21 cellular contexts compared by ENCODE assay signal in genomic region chr19:30215248-30215647, GRCh38.
DNase-seq lines count a peak whose midpoint lies in the region; ATAC-seq, FAIRE-seq and TF ChIP-seq lines count a peak whose summit lies in the region.
"Had no signal": no experiment of that assay in that cellular context is flagged by ENCODE, and none has a peak within 500 bp of the region (broad histone marks: within the 10 kb centered on the region; RNA-seq: fewer than 3 reads in every experiment).

No MANE protein-coding gene starts in this region.

- H3K36me3 Mint-ChIP-seq in activated T-cell treated with anti-CD3 and anti-CD28 coated beads, Interleukin-2, amount 50 U/mL, for 72 hours (ENCODE audit: insufficient read depth in 2 of 2), result peaks cover 0 to 2% of the 10 kb centered on the region in 2 donors
- H3K36me3 Mint-ChIP-seq in activated T-cell treated with anti-CD3 and anti-CD28 coated beads, Interleukin-2, amount 50 U/mL, for 4 hours (ENCODE audit: insufficient read depth), result no peaks in the 10 kb centered on the region
- no peaks in the 10 kb centered on the region for H3K36me3 Mint-ChIP-seq in activated T-helper 17 cell treated with anti-CD3 and anti-CD28 coated beads, Interleukin-2, amount 50 U/mL, for 72 hours (ENCODE audit: low read depth)
- H3K36me3 Mint-ChIP-seq: CD4-positive, CD25-positive, alpha-beta regulatory T cell; CD8-positive, alpha-beta memory T cell had no signal

- TF ChIP-seq POLR2A in K562 (conservative IDR thresholded peaks at IDR 0.05), result no peak

- no peaks in the 10 kb centered on the region for H3K4me1 ChIP-seq in BLaER1
- H3K4me1 ChIP-seq in Karpas-422 (ENCODE audit: low read length), result peaks cover 65% of the 10 kb centered on the region
- no peaks in the 10 kb centered on the region for H3K4me1 ChIP-seq in K562 (replicated peaks in 1 of 2; ENCODE audit: control insufficient read depth in 2 of 2, insufficient read depth in 2 of 2, low read length in 2 of 2)

- H2AFZ ChIP-seq in Karpas-422 (ENCODE audit: low read length) (peak overlapping the region; percentile 76), K562 (ENCODE audit: low read depth, low read length) (no peak overlapping the region)

- no peak for TF ChIP-seq EP300 in K562 (IDR thresholded peaks at IDR 0.05; ENCODE audit: low read length)

- H3K27me3 ChIP-seq in BLaER1, result no peaks in the 10 kb centered on the region
- H3K27me3 ChIP-seq in Karpas-422 (ENCODE audit: low read length), result no peaks in the 10 kb centered on the region
- H3K27me3 ChIP-seq in K562 (ENCODE audit: control insufficient read depth in 2 of 2, insufficient read depth in 2 of 2, low read length in 2 of 2), result peaks cover 0 to 24% of the 10 kb centered on the region in 2 experiments; a peak in 4 of 5 replicates

- intact Hi-C loops in K562 (cut with micrococcal nuclease), result no loop called here

- H3K9me2 ChIP-seq in Karpas-422 (replicated peaks; ENCODE audit: insufficient read depth, low read length), result no peaks in the 10 kb centered on the region

- H4K20me1 ChIP-seq in BLaER1, result no peaks in the 10 kb centered on the region
- H4K20me1 ChIP-seq in Karpas-422 (ENCODE audit: insufficient read depth, low read depth, low read length), result no peaks in the 10 kb centered on the region
- no peaks in the 10 kb centered on the region for H4K20me1 ChIP-seq in K562 (replicated peaks; ENCODE audit: control insufficient read depth, insufficient read depth, low read length)

- H3K9me3 ChIP-seq in BLaER1 (no peaks in the 10 kb centered on the region), Karpas-422 (ENCODE audit: low read length) (no peaks in the 10 kb centered on the region), K562 (replicated peaks; ENCODE audit: control insufficient read depth, insufficient read depth, low read depth, low read length) (no peaks in the 10 kb centered on the region)

- POLR2A ChIA-PET in K562 (lab: Yijun Ruan, JAX), result no interaction called here

- no peak for TF ChIP-seq RAD21 in K562 (CRISPR knock-in tag; conservative IDR thresholded peaks at IDR 0.05 in 1 of 2, IDR thresholded peaks at IDR 0.05 in 1 of 2)

- WGBS in K562 (ENCODE audit: insufficient coverage, low coverage, missing lambda C conversion rate), result 2% methylated on average over 3 of the region's 3 CpGs

- peak overlapping the region; percentile 15 to 22 for H3K4me3 Mint-ChIP-seq in activated T-cell treated with anti-CD3 and anti-CD28 coated beads, Interleukin-2, amount 50 U/mL, for 72 hours
- H3K4me3 Mint-ChIP-seq in activated T-cell treated with anti-CD3 and anti-CD28 coated beads, Interleukin-2, amount 50 U/mL, for 4 hours, result no peak overlapping the region
- no peak overlapping the region for H3K4me3 Mint-ChIP-seq in activated T-helper 17 cell treated with anti-CD3 and anti-CD28 coated beads, Interleukin-2, amount 50 U/mL, for 72 hours
- H3K4me3 Mint-ChIP-seq: GM23338 had no signal

- no TSS peak for BruUV-seq in K562 (replicated peaks; lab: Mats Ljungman, UMichigan)

- H3K9ac ChIP-seq in BLaER1 (no peak overlapping the region), Karpas-422 (ENCODE audit: low read length) (peak overlapping the region; percentile 42), K562 (ENCODE audit: insufficient read depth in 1 of 2, low read depth in 2 of 2, low read length in 2 of 2) (no peak overlapping the region)

- H3K27ac ChIP-seq in BLaER1 (no peak overlapping the region), Karpas-422 (ENCODE audit: low read length) (peak overlapping the region; percentile 13; the same call in 1 of the 2 replicates), K562 (ENCODE audit: extremely low read depth, low read depth, low read length) (no peak overlapping the region)

- no peaks in the 10 kb centered on the region for H3K9me3 Mint-ChIP-seq in activated T-cell treated with anti-CD3 and anti-CD28 coated beads, Interleukin-2, amount 50 U/mL, for 72 hours
- H3K9me3 Mint-ChIP-seq in activated T-cell treated with anti-CD3 and anti-CD28 coated beads, Interleukin-2, amount 50 U/mL, for 4 hours, result no peaks in the 10 kb centered on the region
- H3K9me3 Mint-ChIP-seq in activated T-helper 17 cell treated with anti-CD3 and anti-CD28 coated beads, Interleukin-2, amount 50 U/mL, for 72 hours, result no peaks in the 10 kb centered on the region
- H3K9me3 Mint-ChIP-seq: CD4-positive, CD25-positive, alpha-beta regulatory T cell; GM23338 had no signal

- H3K36me3 ChIP-seq in BLaER1 (no peaks in the 10 kb centered on the region), Karpas-422 (ENCODE audit: insufficient read depth, low read length) (no peaks in the 10 kb centered on the region), K562 (ENCODE audit: control insufficient read depth, insufficient read depth, low read length) (no peaks in the 10 kb centered on the region)

- H3K79me2 ChIP-seq in Karpas-422 (ENCODE audit: low read length) (no peaks in the 10 kb centered on the region), K562 (ENCODE audit: control insufficient read depth, insufficient read depth, low read length) (no peaks in the 10 kb centered on the region)

- CTCF ChIA-PET in K562 (lab: Yijun Ruan, JAX; ENCODE audit: low intra/inter-chr PET ratio), result no interaction called here

- H3K27me3 Mint-ChIP-seq in activated T-cell treated with anti-CD3 and anti-CD28 coated beads, Interleukin-2, amount 50 U/mL, for 72 hours (ENCODE audit: low read depth), result peaks cover 10% of the 10 kb centered on the region
- peaks cover 24% of the 10 kb centered on the region for H3K27me3 Mint-ChIP-seq in activated T-cell treated with anti-CD3 and anti-CD28 coated beads, Interleukin-2, amount 50 U/mL, for 4 hours (ENCODE audit: low read depth)
- H3K27me3 Mint-ChIP-seq in activated T-helper 17 cell treated with anti-CD3 and anti-CD28 coated beads, Interleukin-2, amount 50 U/mL, for 72 hours, result peaks cover 23% of the 10 kb centered on the region

- no peak overlapping the region for H3K27ac Mint-ChIP-seq in activated T-cell treated with anti-CD3 and anti-CD28 coated beads, Interleukin-2, amount 50 U/mL, for 72 hours
- H3K27ac Mint-ChIP-seq in activated T-helper 17 cell treated with anti-CD3 and anti-CD28 coated beads, Interleukin-2, amount 50 U/mL, for 72 hours, result no peak overlapping the region
- H3K27ac Mint-ChIP-seq: CD4-positive, CD25-positive, alpha-beta regulatory T cell; CD8-positive, alpha-beta memory T cell; GM23338 had no signal

- H3K4me1 Mint-ChIP-seq in activated T-cell treated with anti-CD3 and anti-CD28 coated beads, Interleukin-2, amount 50 U/mL, for 72 hours (ENCODE audit: low read depth), result peaks cover 16% of the 10 kb centered on the region
- H3K4me1 Mint-ChIP-seq in activated T-cell treated with anti-CD3 and anti-CD28 coated beads, Interleukin-2, amount 50 U/mL, for 4 hours (ENCODE audit: low read depth), result peaks cover 5% of the 10 kb centered on the region
- no peaks in the 10 kb centered on the region for H3K4me1 Mint-ChIP-seq in activated T-helper 17 cell treated with anti-CD3 and anti-CD28 coated beads, Interleukin-2, amount 50 U/mL, for 72 hours

- TF ChIP-seq CTCF in K562 (IDR thresholded peaks at IDR 0.05 in 2 of 3, conservative IDR thresholded peaks at IDR 0.05 in 1 of 3; ENCODE audit: insufficient read depth in 2 of 3, low read depth in 1 of 3, low read length in 3 of 3), result no peak

- no peak overlapping the region for H3K4me3 ChIP-seq in BLaER1
- H3K4me3 ChIP-seq in Karpas-422 (ENCODE audit: low read length), result peak overlapping the region; percentile 29; the same call in 1 of the 2 replicates
- no peak overlapping the region for H3K4me3 ChIP-seq in K562
- H3K4me3 ChIP-seq: GM23338 had no signal

- no peaks in the 10 kb centered on the region for H3K9me1 ChIP-seq in K562 (ENCODE audit: control insufficient read depth, insufficient read depth, low read length)

- in situ Hi-C loops in K562 (cut with MboI), result no loop called here

- H3K4me2 ChIP-seq in BLaER1, result 0 out of 2 replicates have a peak overlapping the region, but pooled peaks have one; percentile 15
- H3K4me2 ChIP-seq in Karpas-422 (ENCODE audit: low read depth, low read length, poor library complexity, severe bottlenecking), result peak overlapping the region; percentile 57
- H3K4me2 ChIP-seq in K562 (ENCODE audit: insufficient read depth, low read length), result no peak overlapping the region
- H3K4me2 ChIP-seq: GM23338 had no signal

- ATAC-seq in activated T-cell treated with anti-CD3 and anti-CD28 coated beads, Interleukin-2, amount 50 U/mL, for 72 hours (replicated peaks in 1 of 2), result no peak
- no peak for ATAC-seq in activated T-cell treated with anti-CD3 and anti-CD28 coated beads, Interleukin-2, amount 50 U/mL, for 4 hours
- ATAC-seq in K562, result no peak
- ATAC-seq in activated T-helper 17 cell treated with anti-CD3 and anti-CD28 coated beads, Interleukin-2, amount 50 U/mL, for 72 hours (replicated peaks), result no peak
- ATAC-seq: HCT116 had no signal

- DNase-seq in activated T-cell treated with anti-CD3 and anti-CD28 coated beads, Interleukin-2, amount 50 U/mL, for 72 hours, result no peak
- DNase-seq in activated T-cell treated with anti-CD3 and anti-CD28 coated beads, Interleukin-2, amount 50 U/mL, for 4 hours, result no peak
- no peak for DNase-seq in Karpas-422
- no peak for DNase-seq in K562 (ENCODE audit: extremely low read depth in 1 of 4, low spot score in 3 of 4)
- DNase-seq in DMS 273 (lab: John Stamatoyannopoulos, UW; ENCODE audit: unreplicated experiment), result no peak
- DNase-seq in iPS-NIHi11 (ENCODE audit: low spot score), result no peak
- DNase-seq: C1 segment of cervical spinal cord; CD4-positive, CD25-positive, alpha-beta regulatory T cell; CD8-positive, alpha-beta memory T cell; COR-L47; DMS79; H7; IMR-90 had no signal

- no peak for FAIRE-seq in K562 (lab: Jason Lieb, UNC)
- FAIRE-seq: A204.1, GM12892, GM18507, HTR-8/SVneo had no signal

TF ChIP-seq in K562, 482 proteins besides CTCF, POLR2A, EP300 and RAD21:
- peak; percentile 73 for TF ChIP-seq ZFP36 (IDR thresholded peaks at IDR 0.05; ENCODE audit: low read depth, low read length, partially characterized antibody)
- peak; percentile 95 for TF ChIP-seq RBM25 (IDR thresholded peaks at IDR 0.05; ENCODE audit: low read depth, low read length, severe bottlenecking)
- no peak for TF ChIP-seq ZNF695 (CRISPR knock-in tag; IDR thresholded peaks at IDR 0.05)
- no peak for TF ChIP-seq ZNF655 (CRISPR knock-in tag; IDR thresholded peaks at IDR 0.05)
- TF ChIP-seq BCOR (IDR thresholded peaks at IDR 0.05), result 0 out of 2 replicates have a peak, but pooled peaks have one; percentile 22

Comparison
In these comparisons a context has a peak if more than half of its experiments do, and no peak if none do; other contexts are left out.
1. H3K4me3 Mint-ChIP-seq: peak in activated T-cell treated with anti-CD3 and anti-CD28 coated beads, Interleukin-2, amount 50 U/mL, for 72 hours (2 of 2); none in activated T-cell treated with anti-CD3 and anti-CD28 coated beads, Interleukin-2, amount 50 U/mL, for 4 hours (single experiment) and activated T-helper 17 cell treated with anti-CD3 and anti-CD28 coated beads, Interleukin-2, amount 50 U/mL, for 72 hours (single experiment).